Comparison of ENCODE assay signal across 1 cellular context in the genomic region with DNA sequence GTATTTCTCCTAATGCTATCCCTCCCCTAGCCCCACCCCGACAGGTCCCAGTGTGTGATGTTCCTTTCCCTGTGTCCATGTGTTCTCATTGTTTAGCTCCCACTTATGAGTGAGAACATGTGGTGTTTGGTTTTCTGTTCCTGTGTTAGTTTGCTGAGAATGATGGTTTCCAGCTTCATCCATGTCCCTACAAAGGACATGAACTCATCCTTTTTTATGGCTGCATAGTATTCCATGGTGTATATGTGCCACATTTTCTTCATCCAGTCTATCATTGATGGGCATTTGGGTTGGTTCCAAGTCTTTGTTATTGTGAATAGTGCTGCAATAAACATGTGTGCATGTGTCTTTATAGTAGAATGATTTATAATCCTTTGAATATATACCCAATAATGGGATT. TPM values are rescaled to one million over a fixed set of nuclear protein-coding genes. Genes with fewer than 3 reads are reported as not detected.
"Had no signal": no experiment of that assay in that cellular context is flagged by ENCODE, and none has a peak within 500 bp of the region (broad histone marks: within the 10 kb centered on the region; RNA-seq: fewer than 3 reads in every experiment).

No MANE protein-coding gene starts in this region.

RNA-seq across cellular contexts. Expression of gene ANGPTL3, which starts 13.3 kb away (rescaled TPM):
- total RNA-seq: G401 had no signal
